Comparison of ENCODE assay signal across 10 cellular contexts in genomic region chr1:245085508-245086095, GRCh38.
DNase-seq lines count a peak whose midpoint lies in the region; ATAC-seq and TF ChIP-seq lines count a peak whose summit lies in the region.
"Had no signal": no experiment of that assay in that cellular context is flagged by ENCODE, and none has a peak within 500 bp of the region (broad histone marks: within the 10 kb centered on the region; RNA-seq: fewer than 3 reads in every experiment).

No MANE protein-coding gene starts in this region.

- TF ChIP-seq CTCF in HFFc6 (IDR thresholded peaks at IDR 0.05) (peak; percentile 53), WI38 (IDR thresholded peaks at IDR 0.05; ENCODE audit: low read depth, low read length) (no peak), lung (IDR thresholded peaks at IDR 0.05; ENCODE audit: control extremely low read depth, extremely low read depth) (no peak), ascending aorta (IDR thresholded peaks at IDR 0.05) (no peak)

- no peaks in the 10 kb centered on the region for H3K27me3 Mint-ChIP-seq in HFFc6 (ENCODE audit: insufficient read depth)
- H3K27me3 Mint-ChIP-seq: activated naive CD4-positive, alpha-beta T cell treated with anti-CD3 and anti-CD28 coated beads, Interleukin-2, amount 50 U/mL, for 24 hours had no signal

- H3K27me3 ChIP-seq in lung (ENCODE audit: control insufficient read depth, insufficient read depth) (no peaks in the 10 kb centered on the region), ascending aorta (no peaks in the 10 kb centered on the region)

- WGBS in lung, 2 donors = 79 to 94% methylated on average over 9 of the region's 9 CpGs

- H3K4me3 Mint-ChIP-seq in HFFc6 = peak overlapping the region; percentile 80
- H3K4me3 Mint-ChIP-seq: activated naive CD4-positive, alpha-beta T cell treated with anti-CD3 and anti-CD28 coated beads, Interleukin-2, amount 50 U/mL, for 24 hours had no signal

- H3K4me1 ChIP-seq in lung (ENCODE audit: control insufficient read depth in 2 of 2, insufficient read depth in 2 of 2, low read length in 2 of 2) (peaks cover 0 to 2% of the 10 kb centered on the region in 2 donors), ascending aorta (no peaks in the 10 kb centered on the region)

- H3K27ac ChIP-seq in lung (ENCODE audit: low read depth in 1 of 2, low read length in 1 of 2) = no peak overlapping the region
- no peak overlapping the region for H3K27ac ChIP-seq in ascending aorta

- H3K36me3 Mint-ChIP-seq in HFFc6 (ENCODE audit: low read depth) = no peaks in the 10 kb centered on the region
- H3K36me3 Mint-ChIP-seq: activated naive CD4-positive, alpha-beta T cell treated with anti-CD3 and anti-CD28 coated beads, Interleukin-2, amount 50 U/mL, for 24 hours had no signal

- peak overlapping the region; percentile 97 for H3K27ac Mint-ChIP-seq in HFFc6
- H3K27ac Mint-ChIP-seq: activated naive CD4-positive, alpha-beta T cell treated with anti-CD3 and anti-CD28 coated beads, Interleukin-2, amount 50 U/mL, for 24 hours had no signal

- intact Hi-C loops in ascending aorta (cut with DNase I) = no loop called here

- H3K4me1 Mint-ChIP-seq in HFFc6 (ENCODE audit: low read depth) = peaks cover 35% of the 10 kb centered on the region
- H3K4me1 Mint-ChIP-seq: activated naive CD4-positive, alpha-beta T cell treated with anti-CD3 and anti-CD28 coated beads, Interleukin-2, amount 50 U/mL, for 24 hours had no signal

- H3K4me3 ChIP-seq in WI38 (ENCODE audit: low read depth, low read length) = peak overlapping the region; percentile 3; the same call in 1 of the 2 replicates
- H3K4me3 ChIP-seq in lung = no peak overlapping the region
- no peak overlapping the region for H3K4me3 ChIP-seq in ascending aorta

- H3K9me3 Mint-ChIP-seq in HFFc6 = no peaks in the 10 kb centered on the region
- H3K9me3 Mint-ChIP-seq: activated naive CD4-positive, alpha-beta T cell treated with anti-CD3 and anti-CD28 coated beads, Interleukin-2, amount 50 U/mL, for 24 hours had no signal

- peaks cover 0 to 9% of the 10 kb centered on the region in 2 donors for H3K36me3 ChIP-seq in lung (ENCODE audit: control insufficient read depth in 2 of 2, insufficient read depth in 2 of 2, low read length in 2 of 2)
- H3K36me3 ChIP-seq in ascending aorta = no peaks in the 10 kb centered on the region

- H3K9me3 ChIP-seq in lung (ENCODE audit: control insufficient read depth in 2 of 2, insufficient read depth in 1 of 2, low read length in 1 of 2) (no peaks in the 10 kb centered on the region), ascending aorta (no peaks in the 10 kb centered on the region)

- DNase-seq in HFFc6 (peak; percentile 96), lung (ENCODE audit: low spot score) (peak; percentile 36), SHP77 (lab: John Stamatoyannopoulos, UW) (no peak), NCI-H446 treated with DMSO at 0.1 percent for 48 hours (lab: John Stamatoyannopoulos, UW) (no peak), ascending aorta (ENCODE audit: low spot score in 2 of 2) (no peak)
- no peak for DNase-seq in activated effector memory CD4-positive, alpha-beta T cell treated with anti-CD3 and anti-CD28 coated beads, Interleukin-2, amount 50 U/mL, for 16 hours
- DNase-seq: stimulated activated CD4-positive, alpha-beta T cell treated with anti-CD3 and anti-CD28 coated beads, Interleukin-15, amount 100 ng/mL, for 24 hours had no signal

- ATAC-seq in GM18517 (IDR thresholded peaks at IDR 0.05; ENCODE audit: unreplicated experiment) (peak; percentile 73), lung (ENCODE audit: insufficient read depth, low FRiP score) (peak; percentile 70)

Comparison
In these comparisons a context has a peak if more than half of its experiments do, and no peak if none do; other contexts are left out.
1. DNase-seq: peak in HFFc6 (single experiment) and lung (single experiment); none in SHP77 (0 of 2), NCI-H446 treated with DMSO at 0.1 percent for 48 hours (single experiment), ascending aorta (0 of 2) and activated effector memory CD4-positive, alpha-beta T cell treated with anti-CD3 and anti-CD28 coated beads, Interleukin-2, amount 50 U/mL, for 16 hours (single experiment).